In the genomic region with DNA sequence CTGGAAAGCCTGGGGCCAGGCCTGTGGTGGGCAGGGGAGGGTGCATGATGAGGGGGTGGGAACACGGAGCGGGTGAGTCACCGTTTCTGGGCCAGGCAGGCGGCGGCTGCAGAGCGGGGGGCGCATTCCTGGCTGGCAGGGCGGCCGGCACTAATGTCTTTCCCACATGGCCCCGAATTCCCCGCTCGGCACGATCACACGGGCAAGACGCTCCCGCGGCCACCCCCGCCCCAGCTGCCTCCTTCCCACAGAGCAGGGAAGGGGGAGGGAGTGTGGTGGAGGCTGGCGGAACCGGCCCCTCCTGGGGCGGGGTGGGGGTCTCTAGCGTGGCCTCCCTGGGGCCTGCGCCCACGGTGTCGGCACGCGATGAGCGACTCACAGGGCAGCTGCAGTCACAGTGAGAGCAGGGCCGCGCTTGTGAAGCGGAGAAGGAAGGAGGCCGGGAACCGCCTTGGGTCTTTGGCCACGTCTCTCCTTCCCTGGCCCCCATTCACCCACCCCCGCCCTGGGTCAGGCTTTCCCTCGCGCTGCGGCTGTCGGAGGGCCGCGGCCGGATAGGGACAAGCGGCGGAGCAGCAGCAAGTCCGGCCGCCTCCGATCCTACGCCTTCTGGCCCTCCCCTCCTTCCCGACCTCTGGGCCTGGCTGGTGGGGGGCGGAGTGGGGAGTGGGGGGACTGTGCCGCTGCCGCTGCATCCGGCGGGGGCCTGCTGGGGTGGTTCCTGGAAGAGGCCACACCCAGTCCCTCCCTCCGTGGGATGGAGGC, we compare ENCODE assay signal across 8 cellular contexts. TPM values are rescaled to one million over a fixed set of nuclear protein-coding genes. Genes with fewer than 3 reads are reported as not detected.
DNase-seq lines count a peak whose midpoint lies in the region; ATAC-seq and TF ChIP-seq lines count a peak whose summit lies in the region.

No MANE protein-coding gene starts in this region.

- H3K36me3 Mint-ChIP-seq in activated B cell treated with CpG ODN at 0.5 μM for 24 hours (ENCODE audit: low read depth), result no peaks in the 10 kb centered on the region

- H3K27me3 ChIP-seq in mucosa of stomach (ENCODE audit: control insufficient read depth, insufficient read depth, low read length) (peaks cover 19% of the 10 kb centered on the region), transverse colon (peaks cover 22% of the 10 kb centered on the region)

- TF ChIP-seq POLR2A in transverse colon (IDR thresholded peaks at IDR 0.05), result no peak

- CTCF ChIA-PET in activated B cell treated with CpG ODN at 0.5 μM for 24 hours (lab: Charles Lee), result interaction anchor here (1.0 to 1.5 kb wide), 4 partner anchors 12 to 69 kb away, joined by 3 to 6 read pairs (median 4); no protein-coding TSS in a partner anchor

- peak overlapping the region; percentile 61 for H3K27ac Mint-ChIP-seq in activated B cell treated with CpG ODN at 0.5 μM for 24 hours

- peak overlapping the region; percentile 80 to 84 (median 81) for H3K27ac ChIP-seq in transverse colon

- no peaks in the 10 kb centered on the region for H3K36me3 ChIP-seq in mucosa of stomach (ENCODE audit: control insufficient read depth, insufficient read depth, low read length)
- no peaks in the 10 kb centered on the region for H3K36me3 ChIP-seq in transverse colon

- ATAC-seq in activated B cell treated with CpG ODN at 0.5 μM for 24 hours (ENCODE audit: low read depth), result peak; percentile 45

- no peak for TF ChIP-seq EP300 in transverse colon (IDR thresholded peaks at IDR 0.05; ENCODE audit: low read depth)

- POLR2A ChIA-PET in activated B cell treated with CpG ODN at 0.5 μM for 24 hours (lab: Charles Lee), result interaction anchor here (0.6 to 11.6 kb wide), 7 partner anchors 13 to 71 kb away, joined by 4 to 179 read pairs (median 7); a partner anchor contains a TSS

- peak overlapping the region; percentile 59 for H3K9ac ChIP-seq in mucosa of stomach (ENCODE audit: low read length)

- no peaks in the 10 kb centered on the region for H3K9me3 Mint-ChIP-seq in activated B cell treated with CpG ODN at 0.5 μM for 24 hours

- in situ Hi-C loops in transverse colon (cut with MboI; ENCODE audit: low pct_ligation_motif_present in 1 of 4, low pct_unique_long_range_greater_than_20kb in 1 of 4, low sequenced_read_pairs in 3 of 4), result loop anchor here in 2 of 4 donors (10.0 kb wide), 2 partner anchors 52 to 62 kb away; a partner anchor contains a TSS

- peaks cover 15% of the 10 kb centered on the region for H3K27me3 Mint-ChIP-seq in activated B cell treated with CpG ODN at 0.5 μM for 24 hours

- WGBS in transverse colon (ENCODE audit: low coverage in 1 of 2), 2 donors, result 8% methylated on average over 14 of the region's 55 CpGs; no CpG with 5 or more reads in 1 of the 2 donors

- no peaks in the 10 kb centered on the region for H3K9me3 ChIP-seq in mucosa of stomach (ENCODE audit: control insufficient read depth, low read length)
- H3K9me3 ChIP-seq in transverse colon, result no peaks in the 10 kb centered on the region

- peaks cover 53% of the 10 kb centered on the region for H3K4me1 Mint-ChIP-seq in activated B cell treated with CpG ODN at 0.5 μM for 24 hours

- intact Hi-C loops in activated B cell treated with CpG ODN at 0.5 μM for 24 hours (cut with micrococcal nuclease), result loop anchor here (2.0 to 10.0 kb wide), 2 partner anchors 14 to 268 kb away; no protein-coding TSS in a partner anchor
- intact Hi-C loops in transverse colon (cut with DNase I; ENCODE audit: low total_unique reads), result no loop called here

- peaks cover 46% of the 10 kb centered on the region for H3K4me1 ChIP-seq in mucosa of stomach (ENCODE audit: control insufficient read depth, insufficient read depth, low read length)
- H3K4me1 ChIP-seq in transverse colon, result peaks cover 25 to 38% (median 29%) of the 10 kb centered on the region in 4 donors

- peak; percentile 93 for DNase-seq in AG20443 (ENCODE audit: low spot score)
- DNase-seq in HCEC 1CT, result peak; percentile 51
- no peak for DNase-seq in activated B cell treated with CpG ODN at 0.5 μM for 24 hours
- DNase-seq in epithelial cell of proximal tubule (ENCODE audit: low read depth), result no peak
- peak; percentile 59 for DNase-seq in transverse colon
- DNase-seq in GDM1 (lab: John Stamatoyannopoulos, UW), result no peak
- no peak for DNase-seq in DMS153 treated with DMSO at 0.1 percent for 48 hours (lab: John Stamatoyannopoulos, UW; ENCODE audit: unreplicated experiment)

- TF ChIP-seq CTCF in activated B cell treated with CpG ODN at 0.5 μM for 24 hours (IDR thresholded peaks at IDR 0.05) (no peak), epithelial cell of proximal tubule (conservative IDR thresholded peaks at IDR 0.05; ENCODE audit: low read depth, low read length) (no peak), transverse colon (IDR thresholded peaks at IDR 0.05) (no peak)

- H3K4me3 Mint-ChIP-seq in activated B cell treated with CpG ODN at 0.5 μM for 24 hours, result peak overlapping the region; percentile 78

- H3K4me3 ChIP-seq in epithelial cell of proximal tubule (ENCODE audit: low read depth, low read length) (peak overlapping the region; percentile 47), mucosa of stomach (ENCODE audit: low read length) (no peak overlapping the region), transverse colon (peak overlapping the region; percentile 19 to 46 (median 33))

RNA-seq across cellular contexts. Expression of a gene that starts 48.9 kb away (rescaled TPM):
- total RNA-seq in activated B cell treated with CpG ODN at 0.5 μM for 24 hours (94.9 and 115 TPM in 2 replicates), epithelial cell of proximal tubule (45.0 and 56.4 TPM in 2 replicates), transverse colon (10 to 100 TPM; 26.5 to 50.7 (median 36.2) TPM)

Comparison
In these comparisons a context has a peak if more than half of its experiments do, and no peak if none do; other contexts are left out.
1. DNase-seq: peak in AG20443 (single experiment), HCEC 1CT (single experiment) and transverse colon (single experiment); none in activated B cell treated with CpG ODN at 0.5 μM for 24 hours (single experiment), epithelial cell of proximal tubule (single experiment), GDM1 (single experiment) and DMS153 treated with DMSO at 0.1 percent for 48 hours (single experiment).